ENCODE assay signal across 8 cellular contexts in the genomic region with DNA sequence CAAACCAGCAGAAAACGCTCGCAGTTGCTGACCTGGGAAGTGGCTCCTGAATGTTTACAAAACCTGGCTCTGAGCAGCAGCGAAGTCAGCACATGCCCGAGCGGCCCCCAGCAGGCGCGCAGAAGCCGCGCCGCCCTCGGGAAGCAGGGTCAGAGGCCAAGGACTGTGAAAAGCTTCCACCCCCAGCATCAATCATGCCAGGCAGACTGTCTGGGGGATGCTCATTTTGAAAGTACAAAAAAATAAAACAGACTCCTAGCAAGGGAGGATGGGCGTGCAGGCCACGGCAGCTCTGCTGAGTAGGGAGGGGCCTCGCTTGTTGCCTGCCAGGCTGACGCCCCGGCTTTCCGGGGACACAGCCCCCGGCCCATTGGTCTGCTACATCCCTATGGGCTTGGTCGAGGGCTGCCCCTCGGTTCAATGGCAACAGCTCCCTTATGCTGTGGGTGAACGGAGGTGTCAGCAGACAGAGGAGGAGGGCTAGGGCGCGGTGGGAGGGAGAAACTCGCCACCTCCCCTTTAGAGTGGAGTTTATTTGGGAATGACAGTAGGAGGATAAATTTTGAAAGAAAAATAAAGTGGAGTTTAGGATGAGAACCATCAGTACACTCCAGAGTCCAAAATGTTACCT. TPM values are rescaled to one million over a fixed set of nuclear protein-coding genes. Genes with fewer than 3 reads are reported as not detected.
DNase-seq lines count a peak whose midpoint lies in the region; FAIRE-seq and TF ChIP-seq lines count a peak whose summit lies in the region.

No MANE protein-coding gene starts in this region.

- 38 to 46% methylated on average over 24 of the region's 24 CpGs for WGBS in lower leg skin, 2 donors

- intact Hi-C loops in lower leg skin (cut with DNase I; ENCODE audit: low total_unique reads) = no loop called here

- DNase-seq in WERI-Rb-1 (no peak), C1 segment of cervical spinal cord (lab: John Stamatoyannopoulos, UW) (no peak), D721Med (ENCODE audit: insufficient read length, low spot score) (no peak), midbrain (lab: John Stamatoyannopoulos, UW) (no peak), lower leg skin (ENCODE audit: low spot score in 2 of 2) (no peak)
- peak; percentile 13 for DNase-seq in effector CD8-positive, alpha-beta T cell (lab: John Stamatoyannopoulos, UW)

- H3K4me3 ChIP-seq in HUES48 (ENCODE audit: low read depth, low read length) (no peak overlapping the region), WERI-Rb-1 (ENCODE audit: low read depth, low read length) (no peak overlapping the region), skin epidermis (peak overlapping the region in 1 of 7 experiments; percentile 12), lower leg skin (ENCODE audit: low read depth, poor library complexity, severe bottlenecking) (no peak overlapping the region)

- no peak for FAIRE-seq in D721Med (lab: Jason Lieb, UNC)

- no peaks in the 10 kb centered on the region for H3K9me3 ChIP-seq in HUES48 (ENCODE audit: control insufficient read depth, insufficient read depth, low read length)
- H3K9me3 ChIP-seq in WERI-Rb-1 (ENCODE audit: severe bottlenecking) = no peaks in the 10 kb centered on the region

- H3K27me3 ChIP-seq in HUES48 (ENCODE audit: control insufficient read depth, insufficient read depth, low read length) (no peaks in the 10 kb centered on the region; the same call in 1 of the 2 replicates), WERI-Rb-1 (ENCODE audit: insufficient read depth, low read depth, severe bottlenecking) (no peaks in the 10 kb centered on the region)

- peaks cover 25% of the 10 kb centered on the region for H3K4me1 ChIP-seq in HUES48 (ENCODE audit: control insufficient read depth, insufficient read depth, low read length)

- H3K27ac ChIP-seq in HUES48 (ENCODE audit: low read depth, low read length) (peak overlapping the region; percentile 90), WERI-Rb-1 (peak overlapping the region; percentile 54), skin epidermis (peak overlapping the region in 18 of 21 experiments; percentile 15 to 97 (median 82))

- H3K36me3 ChIP-seq in HUES48 (ENCODE audit: control insufficient read depth, insufficient read depth, low read length) (no peaks in the 10 kb centered on the region), WERI-Rb-1 (no peaks in the 10 kb centered on the region; the same call in 1 of the 2 replicates)

- peak overlapping the region; percentile 49; the same call in 1 of the 2 replicates for H3K9ac ChIP-seq in HUES48 (ENCODE audit: low read depth, low read length)

- TF ChIP-seq CTCF in WERI-Rb-1 (IDR thresholded peaks at IDR 0.05; ENCODE audit: low read depth, low read length) (no peak), D721Med (IDR thresholded peaks at IDR 0.05; ENCODE audit: insufficient read depth, missing control alignments) (no peak), lower leg skin (IDR thresholded peaks at IDR 0.05) (no peak)

- TF ChIP-seq POLR2A in lower leg skin (IDR thresholded peaks at IDR 0.05) = no peak

RNA-seq across cellular contexts. Expression of a gene that starts 37.7 kb away (rescaled TPM):
- 10 to 100 TPM; 10.0 to 16.2 (median 11.2) TPM for total RNA-seq in lower leg skin

RNA-seq across cellular contexts. Expression of a gene that starts 37.7 kb away (rescaled TPM):
- 10 to 100 TPM; 24.5 to 28.0 (median 27.1) TPM for total RNA-seq in lower leg skin

RNA-seq across cellular contexts. Expression of a gene that starts 49.2 kb away (rescaled TPM):
- total RNA-seq in lower leg skin = 100 to 1,000 TPM; 224 to 306 (median 272) TPM

RNA-seq across cellular contexts. Expression of a gene that starts 49.3 kb away (rescaled TPM):
- total RNA-seq in lower leg skin = 10 to 100 TPM; 10.9 to 16.8 (median 15.2) TPM
